25 cellular contexts compared by ENCODE assay signal in the genomic region with DNA sequence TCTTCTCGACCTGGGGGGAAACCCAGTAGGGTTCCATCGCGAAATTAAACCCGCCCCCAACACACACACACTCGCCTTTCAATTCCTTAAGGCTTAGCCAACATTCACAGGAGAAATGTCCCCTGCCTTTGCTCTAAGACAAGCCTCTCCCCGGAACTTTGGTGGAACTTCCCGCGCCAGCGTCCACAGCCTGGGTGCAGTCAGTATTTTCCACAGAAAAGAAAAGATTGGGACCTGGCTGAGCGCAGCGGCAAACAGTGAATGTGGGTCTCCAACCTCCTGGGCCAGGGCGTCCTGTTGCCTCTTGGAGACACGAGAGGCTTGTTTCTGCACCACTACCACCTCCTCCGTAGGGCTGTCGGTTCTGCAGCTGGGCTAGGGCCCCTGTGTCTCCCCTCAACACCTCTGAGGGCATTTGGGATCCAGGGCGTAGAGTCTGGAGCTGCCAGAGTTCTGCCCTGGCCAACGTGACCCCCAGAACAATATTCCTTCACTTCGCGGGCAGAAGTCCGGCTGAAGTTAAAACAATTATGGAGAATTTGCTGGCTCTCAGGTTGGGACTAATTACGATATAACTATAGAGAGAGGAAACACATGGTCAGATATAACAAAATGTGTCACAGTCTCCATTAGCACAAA. TPM values are rescaled to one million over a fixed set of nuclear protein-coding genes. Genes with fewer than 3 reads are reported as not detected.
DNase-seq lines count a peak whose midpoint lies in the region; ATAC-seq lines count a peak whose summit lies in the region.
"Had no signal": no experiment of that assay in that cellular context is flagged by ENCODE, and none has a peak within 500 bp of the region (broad histone marks: within the 10 kb centered on the region; RNA-seq: fewer than 3 reads in every experiment).

No MANE protein-coding gene starts in this region.

- H3K9me3 Mint-ChIP-seq in activated naive CD4-positive, alpha-beta T cell treated with anti-CD3 and anti-CD28 coated beads, Interleukin-2, amount 50 U/mL, for 24 hours, result no peaks in the 10 kb centered on the region
- no peaks in the 10 kb centered on the region for H3K9me3 Mint-ChIP-seq in activated naive CD8-positive, alpha-beta T cell treated with anti-CD3 and anti-CD28 coated beads, Interleukin-2, amount 50 U/mL, for 24 hours
- peaks cover 1 to 56% (median 34%) of the 10 kb centered on the region in 7 donors for H3K9me3 Mint-ChIP-seq in naive B cell
- peaks cover 6 to 8% of the 10 kb centered on the region in 2 donors for H3K9me3 Mint-ChIP-seq in stimulated activated naive B cell treated with anti-CD40 and anti-IgM and Interleukin-4, amounts not matched to agents 10 μg/mL and 1 μg/mL and 100 μg/mL, for 72 hours
- H3K9me3 Mint-ChIP-seq: activated B cell treated with CpG ODN at 0.5 μM for 24 hours, HFFc6 had no signal

- ATAC-seq in activated naive CD8-positive, alpha-beta T cell treated with anti-CD3 and anti-CD28 coated beads, Interleukin-2, amount 50 U/mL, for 24 hours, result no peak
- no peak for ATAC-seq in naive B cell (ENCODE audit: low read depth in 2 of 2)
- ATAC-seq in stimulated activated naive B cell treated with anti-CD40 and anti-IgM and Interleukin-4, amounts not matched to agents 10 μg/mL and 1 μg/mL and 100 μg/mL, for 72 hours (replicated peaks), result no peak
- ATAC-seq: gastroesophageal sphincter, K562 had no signal

- no peak overlapping the region for H3K4me3 Mint-ChIP-seq in activated naive CD4-positive, alpha-beta T cell treated with anti-CD3 and anti-CD28 coated beads, Interleukin-2, amount 50 U/mL, for 24 hours
- peak overlapping the region; percentile 2 for H3K4me3 Mint-ChIP-seq in activated naive CD8-positive, alpha-beta T cell treated with anti-CD3 and anti-CD28 coated beads, Interleukin-2, amount 50 U/mL, for 24 hours
- H3K4me3 Mint-ChIP-seq in naive B cell, result peak overlapping the region in 7 of 8 donors; percentile 11 to 72 (median 54)
- peak overlapping the region; percentile 22 to 25 for H3K4me3 Mint-ChIP-seq in stimulated activated naive B cell treated with anti-CD40 and anti-IgM and Interleukin-4, amounts not matched to agents 10 μg/mL and 1 μg/mL and 100 μg/mL, for 72 hours
- H3K4me3 Mint-ChIP-seq: activated B cell treated with CpG ODN at 0.5 μM for 24 hours, HFFc6 had no signal

- no peak for DNase-seq in activated naive CD4-positive, alpha-beta T cell treated with Interleukin-2 at 50 U/mL for 16 hours
- DNase-seq in activated naive CD8-positive, alpha-beta T cell treated with anti-CD3 and anti-CD28 coated beads, Interleukin-2, amount 50 U/mL, for 24 hours, result no peak
- DNase-seq in naive B cell (no peak), HUDEP-2 (lab: John Stamatoyannopoulos, UW; ENCODE audit: unreplicated experiment in 76 of 76) (no peak), NCI-H446 (lab: John Stamatoyannopoulos, UW) (no peak), ecto neural progenitor cell (ENCODE audit: low spot score) (no peak)
- DNase-seq in stimulated activated naive B cell treated with anti-CD40 and anti-IgM and Interleukin-4, amounts not matched to agents 10 μg/mL and 1 μg/mL and 100 μg/mL, for 72 hours, result no peak
- DNase-seq: activated B cell treated with CpG ODN at 0.5 μM for 24 hours; activated effector memory CD4-positive, alpha-beta T cell treated with Interleukin-2 at 50 U/mL for 16 hours; C1 segment of cervical spinal cord; DND-41; HFFc6; islet precursor cell; midbrain; NCI-H1417 treated with DMSO at 0.1 percent for 48 hours; NK-92 treated with Interleukin-12 subunit alpha and Interleukin-12 subunit beta, amount 100 ng/mL, for 24 hours; PC-9; SHP77; T1000; transverse colon had no signal

- H3K4me1 Mint-ChIP-seq in activated naive CD4-positive, alpha-beta T cell treated with anti-CD3 and anti-CD28 coated beads, Interleukin-2, amount 50 U/mL, for 24 hours, result peaks cover 41% of the 10 kb centered on the region
- H3K4me1 Mint-ChIP-seq in activated naive CD8-positive, alpha-beta T cell treated with anti-CD3 and anti-CD28 coated beads, Interleukin-2, amount 50 U/mL, for 24 hours, result peaks cover 36% of the 10 kb centered on the region
- H3K4me1 Mint-ChIP-seq in naive B cell, result peaks cover 48 to 66% (median 49%) of the 10 kb centered on the region in 3 donors
- peaks cover 38 to 55% of the 10 kb centered on the region in 2 donors for H3K4me1 Mint-ChIP-seq in stimulated activated naive B cell treated with anti-CD40 and anti-IgM and Interleukin-4, amounts not matched to agents 10 μg/mL and 1 μg/mL and 100 μg/mL, for 72 hours

- H3K36me3 Mint-ChIP-seq in activated naive CD4-positive, alpha-beta T cell treated with anti-CD3 and anti-CD28 coated beads, Interleukin-2, amount 50 U/mL, for 24 hours, result no peaks in the 10 kb centered on the region
- H3K36me3 Mint-ChIP-seq in activated naive CD8-positive, alpha-beta T cell treated with anti-CD3 and anti-CD28 coated beads, Interleukin-2, amount 50 U/mL, for 24 hours (ENCODE audit: low read depth), result peaks cover 2% of the 10 kb centered on the region
- H3K36me3 Mint-ChIP-seq in naive B cell, result peaks cover 0 to 27% of the 10 kb centered on the region in 2 donors
- peaks cover 0 to 20% of the 10 kb centered on the region in 2 donors for H3K36me3 Mint-ChIP-seq in stimulated activated naive B cell treated with anti-CD40 and anti-IgM and Interleukin-4, amounts not matched to agents 10 μg/mL and 1 μg/mL and 100 μg/mL, for 72 hours

- peak overlapping the region; percentile 32 for H3K27ac Mint-ChIP-seq in activated naive CD4-positive, alpha-beta T cell treated with anti-CD3 and anti-CD28 coated beads, Interleukin-2, amount 50 U/mL, for 24 hours
- no peak overlapping the region for H3K27ac Mint-ChIP-seq in activated naive CD8-positive, alpha-beta T cell treated with anti-CD3 and anti-CD28 coated beads, Interleukin-2, amount 50 U/mL, for 24 hours
- H3K27ac Mint-ChIP-seq in naive B cell, result peak overlapping the region in 5 of 6 donors; percentile 35 to 98 (median 88)
- H3K27ac Mint-ChIP-seq in stimulated activated naive B cell treated with anti-CD40 and anti-IgM and Interleukin-4, amounts not matched to agents 10 μg/mL and 1 μg/mL and 100 μg/mL, for 72 hours, result peak overlapping the region; percentile 91
- H3K27ac Mint-ChIP-seq: HFFc6 had no signal

- peaks cover 64% of the 10 kb centered on the region for H3K27me3 Mint-ChIP-seq in activated naive CD4-positive, alpha-beta T cell treated with anti-CD3 and anti-CD28 coated beads, Interleukin-2, amount 50 U/mL, for 24 hours
- peaks cover 85% of the 10 kb centered on the region for H3K27me3 Mint-ChIP-seq in activated naive CD8-positive, alpha-beta T cell treated with anti-CD3 and anti-CD28 coated beads, Interleukin-2, amount 50 U/mL, for 24 hours
- peaks cover 69 to 92% (median 76%) of the 10 kb centered on the region in 3 donors for H3K27me3 Mint-ChIP-seq in naive B cell
- H3K27me3 Mint-ChIP-seq in stimulated activated naive B cell treated with anti-CD40 and anti-IgM and Interleukin-4, amounts not matched to agents 10 μg/mL and 1 μg/mL and 100 μg/mL, for 72 hours, result peaks cover 71 to 82% of the 10 kb centered on the region in 2 donors

RNA-seq across cellular contexts. Expression of a gene that starts 3.3 kb away (rescaled TPM):
- not detected for polyA plus RNA-seq in naive B cell (ENCODE audit: low read depth in 6 of 6)
- polyA plus RNA-seq: AG04450, K562 had no signal

RNA-seq across cellular contexts. Expression of a gene that starts 46.0 kb away (rescaled TPM):
- polyA plus RNA-seq in naive B cell (ENCODE audit: low read depth in 6 of 6), result not detected
- polyA plus RNA-seq: AG04450, K562, liver had no signal
